24 cellular contexts compared by ENCODE assay signal in the genomic region with DNA sequence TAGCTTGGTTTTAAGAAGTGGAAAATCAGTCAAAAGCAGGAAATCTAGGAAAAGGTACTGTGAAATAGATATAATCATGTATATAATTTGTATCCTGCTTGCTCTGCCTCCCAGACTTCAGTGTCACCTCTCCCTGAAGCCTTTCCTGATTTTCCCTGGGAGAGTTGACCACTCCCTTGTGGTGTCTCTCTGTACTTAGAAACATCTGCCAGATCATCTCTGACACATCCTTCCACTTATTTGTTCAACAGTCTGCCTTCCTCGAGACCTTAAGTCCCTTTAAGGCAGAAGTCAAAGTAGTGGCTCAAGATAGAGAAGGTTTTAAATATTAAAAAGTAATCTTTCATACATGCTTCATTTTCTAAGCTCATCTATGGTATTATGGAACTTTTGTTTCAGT.
DNase-seq lines count a peak whose midpoint lies in the region; ATAC-seq and TF ChIP-seq lines count a peak whose summit lies in the region.
"Had no signal": no experiment of that assay in that cellular context is flagged by ENCODE, and none has a peak within 500 bp of the region (broad histone marks: within the 10 kb centered on the region; RNA-seq: fewer than 3 reads in every experiment).

No MANE protein-coding gene starts in this region.

- no peak for TF ChIP-seq CTCF in cardiac muscle cell (IDR thresholded peaks at IDR 0.05; ENCODE audit: low read depth, low read length)
- TF ChIP-seq CTCF in heart right ventricle (IDR thresholded peaks at IDR 0.05), result no peak
- no peak for TF ChIP-seq CTCF in PC-3 (conservative IDR thresholded peaks at IDR 0.05; ENCODE audit: low read depth, low read length)
- TF ChIP-seq CTCF in fibroblast of mammary gland (conservative IDR thresholded peaks at IDR 0.05; ENCODE audit: control insufficient read depth, insufficient read depth, low read depth, low read length), result no peak
- no peak for TF ChIP-seq CTCF in gastroesophageal sphincter (IDR thresholded peaks at IDR 0.05)
- TF ChIP-seq CTCF in stomach (IDR thresholded peaks at IDR 0.05), result no peak

- peak overlapping the region; percentile 52 for H3K27ac ChIP-seq in cardiac muscle cell
- H3K27ac ChIP-seq in heart right ventricle, result no peak overlapping the region
- H3K27ac ChIP-seq in PC-3 (ENCODE audit: low read length), result no peak overlapping the region
- no peak overlapping the region for H3K27ac ChIP-seq in gastroesophageal sphincter
- no peak overlapping the region for H3K27ac ChIP-seq in stomach
- H3K27ac ChIP-seq: A549, lower lobe of right lung, parathyroid adenoma had no signal

- peaks cover 18% of the 10 kb centered on the region for H3K4me1 ChIP-seq in cardiac muscle cell (ENCODE audit: low read depth)
- peaks cover 0 to 12% (median 0%) of the 10 kb centered on the region in 9 donors for H3K4me1 ChIP-seq in heart right ventricle
- no peaks in the 10 kb centered on the region for H3K4me1 ChIP-seq in PC-3 (ENCODE audit: insufficient read depth, low read length)
- no peaks in the 10 kb centered on the region for H3K4me1 ChIP-seq in gastroesophageal sphincter
- peaks cover 0 to 5% (median 2%) of the 10 kb centered on the region in 4 donors for H3K4me1 ChIP-seq in stomach
- H3K4me1 ChIP-seq: A549, lower lobe of right lung, parathyroid adenoma had no signal

- no peak overlapping the region for H3K9ac ChIP-seq in PC-3 (ENCODE audit: low read length)
- H3K9ac ChIP-seq: parathyroid adenoma had no signal

- no TSS peak for BruUV-seq in PC-3 (replicated peaks; lab: Mats Ljungman, UMichigan)

- WGBS in heart right ventricle, 2 donors, result 63 to 76% methylated on average over 1 of the region's 1 CpG
- WGBS in gastroesophageal sphincter (ENCODE audit: low coverage in 1 of 2), 2 donors, result 67 to 71% methylated on average over 1 of the region's 1 CpG
- WGBS in stomach, 5 donors, result 73 to 88% (median 79%) methylated on average over 1 of the region's 1 CpG

- no peaks in the 10 kb centered on the region for H4K20me1 ChIP-seq in PC-3 (ENCODE audit: low read length)

- TF ChIP-seq POLR2A in gastroesophageal sphincter (IDR thresholded peaks at IDR 0.05), result no peak
- TF ChIP-seq POLR2A in stomach (IDR thresholded peaks at IDR 0.05), result no peak

- H3K4me3 ChIP-seq in cardiac muscle cell (no peak overlapping the region), heart right ventricle (no peak overlapping the region), PC-3 (ENCODE audit: low read length) (no peak overlapping the region), fibroblast of mammary gland (ENCODE audit: control insufficient read depth, low read depth, low read length) (no peak overlapping the region), gastroesophageal sphincter (no peak overlapping the region), stomach (no peak overlapping the region)
- H3K4me3 ChIP-seq: A549, lower lobe of right lung had no signal

- H2AFZ ChIP-seq in PC-3 (ENCODE audit: low read length), result no peak overlapping the region
- H2AFZ ChIP-seq: parathyroid adenoma had no signal

- no peak for ATAC-seq in heart right ventricle
- no peak for ATAC-seq in PC-3
- no peak for ATAC-seq in gastroesophageal sphincter
- ATAC-seq: A549, lower lobe of right lung, T-helper 17 cell had no signal

- intact Hi-C loops in heart right ventricle (cut with DNase I), result loop anchor here in 1 of 10 donors (10.0 kb wide), 1 partner anchor 814 kb away; no protein-coding TSS in a partner anchor
- intact Hi-C loops in PC-3 (cut with micrococcal nuclease), result no loop called here
- intact Hi-C loops in stomach (cut with DNase I; ENCODE audit: low total_unique reads), result no loop called here

- DNase-seq in cardiac muscle cell (ENCODE audit: low read depth in 1 of 2, low spot score in 1 of 2) (no peak), heart right ventricle (no peak), PC-3 (peak; percentile 2), fibroblast of mammary gland (ENCODE audit: low read depth) (peak; percentile 55), stomach (no peak), immature natural killer cell (no peak)
- DNase-seq in activated naive CD8-positive, alpha-beta T cell treated with anti-CD3 and anti-CD28 coated beads for 36 hours, result no peak
- DNase-seq: activated CD4-positive, alpha-beta T cell treated with anti-CD3 and anti-CD28 coated beads for 4 hours; activated effector memory CD4-positive, alpha-beta T cell treated with Interleukin-2 at 50 U/mL for 16 hours; activated naive CD8-positive, alpha-beta T cell treated with anti-CD3 and anti-CD28 coated beads, Interleukin-2, amount 10 ng/mL, durations not matched to agents 7 days and 5 days; activated T-cell treated with anti-CD3 and anti-CD28 coated beads for 4 hours; central memory CD4-positive, alpha-beta T cell; GF-D8; Karpas-422; lower lobe of right lung; NCI-H1694; RPMI8226; stimulated activated CD4-positive, alpha-beta T cell treated with anti-CD3 and anti-CD28 coated beads, Interleukin-2, amount 100 ng/mL, for 24 hours; T-helper 17 cell; trophoblast cell had no signal

- H3K27ac Mint-ChIP-seq in activated naive CD8-positive, alpha-beta T cell treated with anti-CD3 and anti-CD28 coated beads for 36 hours, result no peak overlapping the region
- no peak overlapping the region for H3K27ac Mint-ChIP-seq in immature natural killer cell
- H3K27ac Mint-ChIP-seq: activated naive CD8-positive, alpha-beta T cell treated with anti-CD3 and anti-CD28 coated beads, Interleukin-2, amount 10 ng/mL, durations not matched to agents 7 days and 5 days; dendritic cell treated with granulocyte-macrophage colony-stimulating factor and Interleukin-4, amounts not matched to agents 40 ng/mL and 50 ng/mL, for 4 days; T-helper 17 cell had no signal

- CTCF ChIA-PET in PC-3 (lab: Charles Lee), result no interaction called here

- H3K79me2 ChIP-seq in PC-3 (ENCODE audit: low read length), result no peaks in the 10 kb centered on the region
- H3K79me2 ChIP-seq: parathyroid adenoma had no signal

- POLR2A ChIA-PET in PC-3 (lab: Charles Lee; ENCODE audit: unreplicated experiment), result no interaction called here

- no peak overlapping the region for H3K4me2 ChIP-seq in PC-3 (ENCODE audit: low read length)
- H3K4me2 ChIP-seq: A549 had no signal

- no peaks in the 10 kb centered on the region for H3K9me2 ChIP-seq in PC-3 (replicated peaks; ENCODE audit: low read length)

- no peaks in the 10 kb centered on the region for H3K36me3 ChIP-seq in cardiac muscle cell
- no peaks in the 10 kb centered on the region for H3K36me3 ChIP-seq in heart right ventricle
- no peaks in the 10 kb centered on the region for H3K36me3 ChIP-seq in PC-3 (ENCODE audit: low read depth, low read length)
- H3K36me3 ChIP-seq in gastroesophageal sphincter, result no peaks in the 10 kb centered on the region
- H3K36me3 ChIP-seq in stomach, result peaks cover 0 to 8% (median 0%) of the 10 kb centered on the region in 4 donors
- H3K36me3 ChIP-seq: lower lobe of right lung had no signal

- H3K4me1 Mint-ChIP-seq in activated naive CD8-positive, alpha-beta T cell treated with anti-CD3 and anti-CD28 coated beads for 36 hours, result no peaks in the 10 kb centered on the region
- H3K4me1 Mint-ChIP-seq in immature natural killer cell, result peaks cover 2 to 13% of the 10 kb centered on the region in 2 donors
- H3K4me1 Mint-ChIP-seq: activated naive CD8-positive, alpha-beta T cell treated with anti-CD3 and anti-CD28 coated beads, Interleukin-2, amount 10 ng/mL, durations not matched to agents 7 days and 5 days had no signal

- H3K36me3 Mint-ChIP-seq in activated naive CD8-positive, alpha-beta T cell treated with anti-CD3 and anti-CD28 coated beads for 36 hours, result peaks cover 16% of the 10 kb centered on the region
- peaks cover 0 to 13% (median 4%) of the 10 kb centered on the region in 3 donors for H3K36me3 Mint-ChIP-seq in immature natural killer cell

- H3K27me3 Mint-ChIP-seq in activated naive CD8-positive, alpha-beta T cell treated with anti-CD3 and anti-CD28 coated beads for 36 hours, result no peaks in the 10 kb centered on the region
- H3K27me3 Mint-ChIP-seq in immature natural killer cell (ENCODE audit: low read depth in 3 of 3), result peaks cover 0 to 2% (median 0%) of the 10 kb centered on the region in 3 donors
- H3K27me3 Mint-ChIP-seq: activated naive CD8-positive, alpha-beta T cell treated with anti-CD3 and anti-CD28 coated beads, Interleukin-2, amount 10 ng/mL, durations not matched to agents 7 days and 5 days; dendritic cell treated with granulocyte-macrophage colony-stimulating factor and Interleukin-4, amounts not matched to agents 40 ng/mL and 50 ng/mL, for 4 days; T-helper 17 cell had no signal

- H3K27me3 ChIP-seq in cardiac muscle cell, result no peaks in the 10 kb centered on the region
- no peaks in the 10 kb centered on the region for H3K27me3 ChIP-seq in heart right ventricle
- no peaks in the 10 kb centered on the region for H3K27me3 ChIP-seq in PC-3 (ENCODE audit: low read length)
- no peaks in the 10 kb centered on the region for H3K27me3 ChIP-seq in gastroesophageal sphincter
- no peaks in the 10 kb centered on the region for H3K27me3 ChIP-seq in stomach

- TF ChIP-seq EP300 in gastroesophageal sphincter (IDR thresholded peaks at IDR 0.05) (no peak), stomach (IDR thresholded peaks at IDR 0.05) (no peak)

- H3K4me3 Mint-ChIP-seq in activated naive CD8-positive, alpha-beta T cell treated with anti-CD3 and anti-CD28 coated beads for 36 hours, result no peak overlapping the region
- H3K4me3 Mint-ChIP-seq in immature natural killer cell, result no peak overlapping the region
- H3K4me3 Mint-ChIP-seq: activated naive CD8-positive, alpha-beta T cell treated with anti-CD3 and anti-CD28 coated beads, Interleukin-2, amount 10 ng/mL, durations not matched to agents 7 days and 5 days; dendritic cell treated with granulocyte-macrophage colony-stimulating factor and Interleukin-4, amounts not matched to agents 40 ng/mL and 50 ng/mL, for 4 days; T-helper 17 cell had no signal

- H3K9me3 ChIP-seq in cardiac muscle cell (ENCODE audit: low read depth), result no peaks in the 10 kb centered on the region
- no peaks in the 10 kb centered on the region for H3K9me3 ChIP-seq in heart right ventricle
- no peaks in the 10 kb centered on the region for H3K9me3 ChIP-seq in PC-3 (ENCODE audit: low read length)
- no peaks in the 10 kb centered on the region for H3K9me3 ChIP-seq in gastroesophageal sphincter
- no peaks in the 10 kb centered on the region for H3K9me3 ChIP-seq in stomach
- H3K9me3 ChIP-seq: A549, lower lobe of right lung had no signal

- H3K9me3 Mint-ChIP-seq in activated naive CD8-positive, alpha-beta T cell treated with anti-CD3 and anti-CD28 coated beads for 36 hours, result no peaks in the 10 kb centered on the region
- peaks cover 0 to 2% (median 0%) of the 10 kb centered on the region in 6 donors for H3K9me3 Mint-ChIP-seq in immature natural killer cell
- H3K9me3 Mint-ChIP-seq: activated naive CD8-positive, alpha-beta T cell treated with anti-CD3 and anti-CD28 coated beads, Interleukin-2, amount 10 ng/mL, durations not matched to agents 7 days and 5 days; dendritic cell treated with granulocyte-macrophage colony-stimulating factor and Interleukin-4, amounts not matched to agents 40 ng/mL and 50 ng/mL, for 4 days had no signal

- H3F3A ChIP-seq in PC-3 (ENCODE audit: low read length, unreplicated experiment), result no peaks in the 10 kb centered on the region

Comparison
In these comparisons a context has a peak if more than half of its experiments do, and no peak if none do; other contexts are left out.
1. DNase-seq: peak in PC-3 (single experiment) and fibroblast of mammary gland (single experiment); none in cardiac muscle cell (0 of 2), heart right ventricle (0 of 2), stomach (single experiment), activated naive CD8-positive, alpha-beta T cell treated with anti-CD3 and anti-CD28 coated beads for 36 hours (single experiment) and immature natural killer cell (0 of 3).